In the genomic region with DNA sequence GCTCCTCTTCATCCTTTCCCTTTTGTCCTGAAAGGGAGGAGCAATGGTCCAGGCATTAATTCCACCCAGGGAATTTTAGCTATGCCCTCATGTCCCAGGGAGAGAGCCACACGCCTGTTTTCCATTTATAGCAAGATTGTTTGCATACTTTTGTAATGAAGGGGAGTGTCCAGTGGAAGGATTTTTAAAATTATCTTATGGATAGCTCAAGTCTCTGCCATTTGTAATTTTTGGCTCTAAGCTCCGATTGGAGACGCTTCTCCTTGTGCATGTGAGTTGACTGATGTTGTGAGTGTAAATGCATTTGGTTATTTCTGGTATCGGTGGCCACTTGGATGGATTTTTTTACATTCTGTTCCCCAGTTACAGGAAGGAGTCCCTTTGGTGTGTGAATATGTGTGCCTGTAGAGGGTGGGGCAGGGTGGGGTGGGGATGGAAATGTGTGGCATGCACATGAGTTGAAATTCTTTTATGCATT, we compare ENCODE assay signal across 2 cellular contexts.
TF ChIP-seq lines count a peak whose summit lies in the region.

No MANE protein-coding gene starts in this region.

TF ChIP-seq in HCT116, 20 proteins besides CTCF, POLR2A, EP300 and RAD21:
- TF ChIP-seq REST (IDR thresholded peaks at IDR 0.05; ENCODE audit: low read depth) (no peak), ZNF274 (IDR thresholded peaks at IDR 0.05; ENCODE audit: low read depth, low read length) (no peak), FOSL1 (IDR thresholded peaks at IDR 0.05; ENCODE audit: low read depth) (no peak), SP1 (IDR thresholded peaks at IDR 0.05; ENCODE audit: low read depth) (no peak), EZH2 (IDR thresholded peaks at IDR 0.05) (no peak), POLR2AphosphoS5 (IDR thresholded peaks at IDR 0.05; ENCODE audit: low read depth, low read length) (no peak), EZH2phosphoT487 (IDR thresholded peaks at IDR 0.05; ENCODE audit: borderline replicate concordance) (no peak), SRF (IDR thresholded peaks at IDR 0.05; ENCODE audit: low read depth) (no peak), CEBPB (IDR thresholded peaks at IDR 0.05; ENCODE audit: low read depth) (no peak)

TF ChIP-seq in HepG2, 621 proteins besides CTCF, POLR2A, EP300 and RAD21:
- no peak for TF ChIP-seq NCOA1 (CRISPR knock-in tag; IDR thresholded peaks at IDR 0.05)
- TF ChIP-seq ZNF629 (CRISPR knock-in tag; conservative IDR thresholded peaks at IDR 0.05), result no peak
- TF ChIP-seq ZNF333 (CRISPR knock-in tag; IDR thresholded peaks at IDR 0.05; ENCODE audit: borderline replicate concordance), result no peak
- TF ChIP-seq ZNF24 (IDR thresholded peaks at IDR 0.05), result no peak
TF ChIP-seq in HepG2: peak in this region for 0.
